In the genomic region with DNA sequence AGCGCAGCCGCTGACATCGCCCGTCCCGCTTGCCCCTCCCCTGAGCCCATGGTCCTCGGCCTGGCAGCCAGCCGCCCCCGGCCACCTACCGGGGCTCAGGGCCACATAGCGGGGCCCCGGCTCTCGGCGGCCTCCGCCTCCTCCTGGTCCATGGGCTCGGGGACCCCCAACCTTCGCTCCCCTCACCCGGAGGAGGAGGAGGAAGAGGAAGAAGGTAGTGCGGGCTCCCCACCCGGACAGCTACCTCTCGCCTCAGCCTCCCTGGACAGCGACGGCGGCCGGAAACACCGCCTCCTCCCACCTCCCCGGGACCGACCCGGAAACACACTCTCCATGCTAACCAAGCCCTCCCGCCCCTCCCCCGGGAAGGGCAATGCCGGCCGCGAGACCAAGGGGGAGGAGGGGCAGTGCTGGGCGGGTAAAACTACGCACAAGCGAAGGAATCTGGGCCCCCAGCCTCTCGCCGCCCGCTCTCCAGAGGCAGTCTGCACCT, we compare ENCODE assay signal across 1 cellular context.
TF ChIP-seq lines count a peak whose summit lies in the region.

Gene KIAA0319L (minus strand): TSS at position 286 of the 493 bp plus-strand sequence. CDS start 2,912 bp downstream, outside the sequence.

TF ChIP-seq in HepG2, 621 proteins besides CTCF, POLR2A, EP300 and RAD21 (continued from another document and continues in another):
- TF ChIP-seq, protein P1, sequence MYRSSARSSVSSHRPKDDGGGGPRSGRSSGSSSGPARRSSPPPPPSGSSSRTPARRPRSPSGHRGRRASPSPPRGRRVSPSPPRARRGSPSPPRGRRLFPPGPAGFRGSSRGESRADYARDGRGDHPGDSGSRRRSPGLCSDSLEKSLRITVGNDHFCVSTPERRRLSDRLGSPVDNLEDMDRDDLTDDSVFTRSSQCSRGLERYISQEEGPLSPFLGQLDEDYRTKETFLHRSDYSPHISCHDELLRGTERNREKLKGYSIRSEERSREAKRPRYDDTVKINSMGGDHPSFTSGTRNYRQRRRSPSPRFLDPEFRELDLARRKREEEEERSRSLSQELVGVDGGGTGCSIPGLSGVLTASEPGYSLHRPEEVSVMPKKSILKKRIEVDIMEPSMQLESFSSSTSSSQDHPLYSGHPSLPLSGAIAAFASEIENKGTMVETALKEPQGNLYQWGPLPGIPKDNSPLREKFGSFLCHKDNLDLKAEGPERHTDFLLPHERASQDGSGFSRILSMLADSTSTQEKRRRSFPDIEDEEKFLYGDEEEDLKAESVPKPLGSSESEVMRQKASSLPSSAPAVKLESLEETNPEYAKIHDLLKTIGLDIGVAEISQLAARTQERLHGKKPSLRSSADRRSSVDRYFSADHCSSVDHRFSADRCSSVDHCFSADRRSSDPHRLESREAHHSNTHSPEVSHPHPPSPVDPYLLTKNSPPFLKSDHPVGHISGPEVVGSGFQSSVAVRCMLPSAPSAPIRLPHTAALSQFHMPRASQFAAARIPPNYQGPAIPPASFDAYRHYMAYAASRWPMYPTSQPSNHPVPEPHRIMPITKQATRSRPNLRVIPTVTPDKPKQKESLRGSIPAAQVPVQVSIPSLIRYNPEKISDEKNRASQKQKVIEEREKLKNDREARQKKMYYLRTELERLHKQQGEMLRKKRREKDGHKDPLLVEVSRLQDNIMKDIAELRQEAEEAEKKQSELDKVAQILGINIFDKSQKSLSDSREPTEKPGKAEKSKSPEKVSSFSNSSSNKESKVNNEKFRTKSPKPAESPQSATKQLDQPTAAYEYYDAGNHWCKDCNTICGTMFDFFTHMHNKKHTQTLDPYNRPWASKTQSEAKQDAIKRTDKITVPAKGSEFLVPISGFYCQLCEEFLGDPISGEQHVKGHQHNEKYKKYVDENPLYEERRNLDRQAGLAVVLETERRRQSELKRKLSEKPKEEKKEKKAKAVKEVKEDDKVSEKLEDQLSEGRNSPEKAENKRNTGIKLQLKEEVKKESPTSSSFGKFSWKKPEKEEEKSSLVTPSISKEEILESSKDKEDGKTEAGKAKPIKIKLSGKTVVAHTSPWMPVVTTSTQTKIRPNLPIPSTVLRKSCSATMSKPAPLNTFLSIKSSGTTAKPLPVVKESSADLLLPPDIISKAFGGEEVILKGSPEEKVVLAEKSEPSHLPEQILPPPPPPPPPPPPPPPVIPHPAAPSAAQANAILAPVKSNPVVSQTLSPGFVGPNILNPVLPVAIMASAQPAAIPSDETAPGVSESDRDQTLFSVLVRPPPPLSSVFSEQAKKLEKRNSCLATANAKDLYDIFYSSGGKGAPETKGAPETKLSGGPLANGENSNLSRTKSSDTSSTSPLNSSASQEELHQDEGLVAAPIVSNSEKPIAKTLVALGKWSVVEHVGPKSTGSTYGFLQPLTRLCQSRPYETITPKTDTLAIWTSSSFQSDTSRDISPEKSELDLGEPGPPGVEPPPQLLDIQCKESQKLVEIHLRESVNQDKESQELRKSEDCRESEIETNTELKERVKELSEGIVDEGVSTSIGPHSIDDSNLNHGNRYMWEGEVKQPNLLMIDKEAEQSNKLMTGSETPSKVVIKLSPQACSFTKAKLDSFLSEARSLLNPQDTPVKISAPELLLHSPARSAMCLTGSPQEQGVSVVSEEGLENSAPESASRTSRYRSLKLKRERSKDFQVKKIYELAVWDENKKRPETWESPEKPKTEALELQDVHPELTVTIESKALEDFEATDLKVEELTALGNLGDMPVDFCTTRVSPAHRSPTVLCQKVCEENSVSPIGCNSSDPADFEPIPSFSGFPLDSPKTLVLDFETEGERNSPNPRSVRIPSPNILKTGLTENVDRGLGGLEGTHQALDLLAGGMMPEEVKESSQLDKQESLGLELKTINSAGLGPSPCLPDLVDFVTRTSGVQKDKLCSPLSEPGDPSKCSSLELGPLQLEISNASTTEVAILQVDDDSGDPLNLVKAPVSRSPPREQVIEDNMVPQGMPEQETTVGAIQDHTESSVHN (CRISPR knock-in tag; IDR thresholded peaks at IDR 0.05): no peak
- TF ChIP-seq STAG1 (CRISPR knock-in tag; IDR thresholded peaks at IDR 0.05): no peak
- TF ChIP-seq ZNF609 (CRISPR knock-in tag; IDR thresholded peaks at IDR 0.05; ENCODE audit: borderline replicate concordance): peak; percentile 27; the same call in 1 of the 2 replicates
- no peak for TF ChIP-seq SETDB1 (CRISPR knock-in tag; IDR thresholded peaks at IDR 0.05; ENCODE audit: borderline replicate concordance)
- TF ChIP-seq RBM22 (optimal IDR thresholded peaks at IDR 0.05; ENCODE audit: low read length): no peak
- no peak for TF ChIP-seq ZNF644 (CRISPR knock-in tag; IDR thresholded peaks at IDR 0.05; ENCODE audit: low read depth)
- TF ChIP-seq ZNF660 (CRISPR knock-in tag; IDR thresholded peaks at IDR 0.05; ENCODE audit: borderline replicate concordance, low read depth): no peak; the same call in 1 of the 2 replicates
- TF ChIP-seq, protein P2, sequence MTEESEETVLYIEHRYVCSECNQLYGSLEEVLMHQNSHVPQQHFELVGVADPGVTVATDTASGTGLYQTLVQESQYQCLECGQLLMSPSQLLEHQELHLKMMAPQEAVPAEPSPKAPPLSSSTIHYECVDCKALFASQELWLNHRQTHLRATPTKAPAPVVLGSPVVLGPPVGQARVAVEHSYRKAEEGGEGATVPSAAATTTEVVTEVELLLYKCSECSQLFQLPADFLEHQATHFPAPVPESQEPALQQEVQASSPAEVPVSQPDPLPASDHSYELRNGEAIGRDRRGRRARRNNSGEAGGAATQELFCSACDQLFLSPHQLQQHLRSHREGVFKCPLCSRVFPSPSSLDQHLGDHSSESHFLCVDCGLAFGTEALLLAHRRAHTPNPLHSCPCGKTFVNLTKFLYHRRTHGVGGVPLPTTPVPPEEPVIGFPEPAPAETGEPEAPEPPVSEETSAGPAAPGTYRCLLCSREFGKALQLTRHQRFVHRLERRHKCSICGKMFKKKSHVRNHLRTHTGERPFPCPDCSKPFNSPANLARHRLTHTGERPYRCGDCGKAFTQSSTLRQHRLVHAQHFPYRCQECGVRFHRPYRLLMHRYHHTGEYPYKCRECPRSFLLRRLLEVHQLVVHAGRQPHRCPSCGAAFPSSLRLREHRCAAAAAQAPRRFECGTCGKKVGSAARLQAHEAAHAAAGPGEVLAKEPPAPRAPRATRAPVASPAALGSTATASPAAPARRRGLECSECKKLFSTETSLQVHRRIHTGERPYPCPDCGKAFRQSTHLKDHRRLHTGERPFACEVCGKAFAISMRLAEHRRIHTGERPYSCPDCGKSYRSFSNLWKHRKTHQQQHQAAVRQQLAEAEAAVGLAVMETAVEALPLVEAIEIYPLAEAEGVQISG (CRISPR knock-in tag; IDR thresholded peaks at IDR 0.05): no peak
- no peak for TF ChIP-seq ZNF780A (CRISPR knock-in tag; IDR thresholded peaks at IDR 0.05)
- TF ChIP-seq PCBP1 (IDR thresholded peaks at IDR 0.05; ENCODE audit: borderline replicate concordance, low read depth, low read length): no peak
- TF ChIP-seq MTERF4 (CRISPR knock-in tag; IDR thresholded peaks at IDR 0.05): no peak
- TF ChIP-seq ZNF333 (CRISPR knock-in tag; IDR thresholded peaks at IDR 0.05; ENCODE audit: borderline replicate concordance): no peak
- TF ChIP-seq CREB3 (CRISPR knock-in tag; IDR thresholded peaks at IDR 0.05): no peak
- TF ChIP-seq HES4 (CRISPR knock-in tag; IDR thresholded peaks at IDR 0.05; ENCODE audit: borderline replicate concordance): peak; percentile 90; the same call in 1 of the 2 replicates
- TF ChIP-seq HHEX (CRISPR knock-in tag; IDR thresholded peaks at IDR 0.05): no peak
- TF ChIP-seq SALL2 (CRISPR knock-in tag; IDR thresholded peaks at IDR 0.05): no peak; the same call in 1 of the 2 replicates
- no peak for TF ChIP-seq CC2D1A (CRISPR knock-in tag; IDR thresholded peaks at IDR 0.05)
- TF ChIP-seq ZNF512B (CRISPR knock-in tag; IDR thresholded peaks at IDR 0.05; ENCODE audit: borderline replicate concordance): no peak
- TF ChIP-seq, protein P3, sequence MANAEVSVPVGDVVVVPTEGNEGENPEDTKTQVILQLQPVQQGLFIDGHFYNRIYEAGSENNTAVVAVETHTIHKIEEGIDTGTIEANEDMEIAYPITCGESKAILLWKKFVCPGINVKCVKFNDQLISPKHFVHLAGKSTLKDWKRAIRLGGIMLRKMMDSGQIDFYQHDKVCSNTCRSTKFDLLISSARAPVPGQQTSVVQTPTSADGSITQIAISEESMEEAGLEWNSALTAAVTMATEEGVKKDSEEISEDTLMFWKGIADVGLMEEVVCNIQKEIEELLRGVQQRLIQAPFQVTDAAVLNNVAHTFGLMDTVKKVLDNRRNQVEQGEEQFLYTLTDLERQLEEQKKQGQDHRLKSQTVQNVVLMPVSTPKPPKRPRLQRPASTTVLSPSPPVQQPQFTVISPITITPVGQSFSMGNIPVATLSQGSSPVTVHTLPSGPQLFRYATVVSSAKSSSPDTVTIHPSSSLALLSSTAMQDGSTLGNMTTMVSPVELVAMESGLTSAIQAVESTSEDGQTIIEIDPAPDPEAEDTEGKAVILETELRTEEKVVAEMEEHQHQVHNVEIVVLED (CRISPR knock-in tag; IDR thresholded peaks at IDR 0.05; ENCODE audit: borderline replicate concordance): no peak
- TF ChIP-seq IKZF5 (CRISPR knock-in tag; IDR thresholded peaks at IDR 0.05): 0 out of 2 replicates have a peak, but pooled peaks have one; percentile 47
- TF ChIP-seq, protein P4, sequence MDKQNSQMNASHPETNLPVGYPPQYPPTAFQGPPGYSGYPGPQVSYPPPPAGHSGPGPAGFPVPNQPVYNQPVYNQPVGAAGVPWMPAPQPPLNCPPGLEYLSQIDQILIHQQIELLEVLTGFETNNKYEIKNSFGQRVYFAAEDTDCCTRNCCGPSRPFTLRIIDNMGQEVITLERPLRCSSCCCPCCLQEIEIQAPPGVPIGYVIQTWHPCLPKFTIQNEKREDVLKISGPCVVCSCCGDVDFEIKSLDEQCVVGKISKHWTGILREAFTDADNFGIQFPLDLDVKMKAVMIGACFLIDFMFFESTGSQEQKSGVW (CRISPR knock-in tag; IDR thresholded peaks at IDR 0.05; ENCODE audit: borderline replicate concordance): no peak
- TF ChIP-seq KAT8 (CRISPR knock-in tag; IDR thresholded peaks at IDR 0.05): peak; percentile 90; the same call in 1 of the 2 replicates
- no peak; the same call in 1 of the 2 replicates for TF ChIP-seq RFXAP (CRISPR knock-in tag; IDR thresholded peaks at IDR 0.05; ENCODE audit: borderline replicate concordance)
